ENCODE assay signal across 8 cellular contexts in genomic region chr3:113275876-113276580, GRCh38.
A peak's percentile ranks its signal among the peaks of the same experiment; 100 is the strongest.
DNase-seq lines count a peak whose midpoint lies in the region; ATAC-seq and TF ChIP-seq lines count a peak whose summit lies in the region.

No MANE protein-coding gene starts in this region.

- peak overlapping the region; percentile 33 for H3K9ac ChIP-seq in fibroblast of lung (ENCODE audit: insufficient read depth, low read length)

- peak overlapping the region; percentile 97 for H3K4me2 ChIP-seq in fibroblast of lung (ENCODE audit: extremely low read depth, insufficient read depth, low read length)

- CTCF ChIA-PET in activated naive CD4-positive, alpha-beta T cell treated with anti-CD3 and anti-CD28 coated beads for 36 hours (lab: Charles Lee): interaction anchor here (1.2 kb wide), 1 partner anchor 12 kb away, joined by 9 read pairs; no protein-coding TSS in a partner anchor

- no peaks in the 10 kb centered on the region for H3K9me3 Mint-ChIP-seq in nephron
- no peaks in the 10 kb centered on the region for H3K9me3 Mint-ChIP-seq in activated naive CD4-positive, alpha-beta T cell treated with anti-CD3 and anti-CD28 coated beads for 36 hours

- no peaks in the 10 kb centered on the region for H3K27me3 Mint-ChIP-seq in nephron (ENCODE audit: low read depth)
- no peaks in the 10 kb centered on the region for H3K27me3 Mint-ChIP-seq in activated naive CD4-positive, alpha-beta T cell treated with anti-CD3 and anti-CD28 coated beads for 36 hours (ENCODE audit: low read depth)

- peak overlapping the region; percentile 95 to 100 (median 96) for H3K27ac Mint-ChIP-seq in nephron
- H3K27ac Mint-ChIP-seq in activated naive CD4-positive, alpha-beta T cell treated with anti-CD3 and anti-CD28 coated beads for 36 hours: no peak overlapping the region

- peak; percentile 18 to 35 for TF ChIP-seq CTCF in fibroblast of lung (conservative IDR thresholded peaks at IDR 0.05 in 1 of 2, IDR thresholded peaks at IDR 0.05 in 1 of 2; ENCODE audit: low read depth in 1 of 2, low read length in 2 of 2)
- TF ChIP-seq CTCF in nephron (IDR thresholded peaks at IDR 0.05; ENCODE audit: unreplicated experiment in 3 of 3): peak; percentile 25 to 47 (median 32)

- H3K27ac ChIP-seq in SJSA1 (peak overlapping the region; percentile 60), fibroblast of lung (ENCODE audit: insufficient read depth, low read length) (no peak overlapping the region)

- H2AFZ ChIP-seq in fibroblast of lung (ENCODE audit: low read length): peak overlapping the region; percentile 45

- no peaks in the 10 kb centered on the region for H3K79me2 ChIP-seq in fibroblast of lung (ENCODE audit: control insufficient read depth, insufficient read depth, low read length)

- H4K20me1 ChIP-seq in fibroblast of lung (ENCODE audit: control insufficient read depth, extremely low read depth, insufficient read depth, low read length): no peaks in the 10 kb centered on the region

- peaks cover 85% of the 10 kb centered on the region for H3K36me3 Mint-ChIP-seq in nephron (ENCODE audit: low read depth)
- no peaks in the 10 kb centered on the region for H3K36me3 Mint-ChIP-seq in activated naive CD4-positive, alpha-beta T cell treated with anti-CD3 and anti-CD28 coated beads for 36 hours (ENCODE audit: low read depth)

- peaks cover 65% of the 10 kb centered on the region for H3K4me1 Mint-ChIP-seq in nephron
- H3K4me1 Mint-ChIP-seq in activated naive CD4-positive, alpha-beta T cell treated with anti-CD3 and anti-CD28 coated beads for 36 hours (ENCODE audit: low read depth): peaks cover 6% of the 10 kb centered on the region

- H3K27me3 ChIP-seq in SJSA1 (replicated peaks) (no peaks in the 10 kb centered on the region), fibroblast of lung (ENCODE audit: control insufficient read depth, insufficient read depth, low read length) (no peaks in the 10 kb centered on the region)

- peak; percentile 82 for ATAC-seq in GM19463 (IDR thresholded peaks at IDR 0.05; ENCODE audit: unreplicated experiment)
- ATAC-seq in HG03521 (IDR thresholded peaks at IDR 0.05; ENCODE audit: unreplicated experiment): peak; percentile 76

- DNase-seq in COLO829 (ENCODE audit: low spot score): peak; percentile 93
- DNase-seq in SJSA1 (ENCODE audit: low read depth in 1 of 2, low spot score in 2 of 2): peak; percentile 51 to 55
- peak; percentile 70 to 71 for DNase-seq in fibroblast of lung (ENCODE audit: low read depth in 2 of 2)
- DNase-seq in middle frontal gyrus (ENCODE audit: extremely low spot score, low spot score): no peak
- DNase-seq in activated naive CD4-positive, alpha-beta T cell treated with anti-CD3 and anti-CD28 coated beads for 36 hours: no peak

- H3K4me1 ChIP-seq in SJSA1 (replicated peaks): peaks cover 12% of the 10 kb centered on the region
- peaks cover 6% of the 10 kb centered on the region for H3K4me1 ChIP-seq in fibroblast of lung (ENCODE audit: control insufficient read depth, extremely low read depth, insufficient read depth, low read length)

- no peaks in the 10 kb centered on the region for H3K9me3 ChIP-seq in SJSA1 (replicated peaks)
- no peaks in the 10 kb centered on the region for H3K9me3 ChIP-seq in fibroblast of lung (ENCODE audit: control insufficient read depth, insufficient read depth, low read depth, low read length)

- intact Hi-C loops in activated naive CD4-positive, alpha-beta T cell treated with anti-CD3 and anti-CD28 coated beads for 36 hours (cut with micrococcal nuclease): no loop called here

- H3K36me3 ChIP-seq in SJSA1 (no peaks in the 10 kb centered on the region), fibroblast of lung (ENCODE audit: control insufficient read depth, insufficient read depth, low read length) (no peaks in the 10 kb centered on the region)

- peak overlapping the region; percentile 8 to 39 (median 31) for H3K4me3 Mint-ChIP-seq in nephron
- no peak overlapping the region for H3K4me3 Mint-ChIP-seq in activated naive CD4-positive, alpha-beta T cell treated with anti-CD3 and anti-CD28 coated beads for 36 hours

- H3K4me3 ChIP-seq in SJSA1: peak overlapping the region; percentile 17
- peak overlapping the region; percentile 14 to 53 (median 44) for H3K4me3 ChIP-seq in fibroblast of lung (replicated peaks in 1 of 4; ENCODE audit: control extremely low read depth in 1 of 4, insufficient read depth in 1 of 4, low read depth in 3 of 4, low read length in 4 of 4)

Comparison
In these comparisons a context has a peak if more than half of its experiments do, and no peak if none do; other contexts are left out.
1. DNase-seq: peak in COLO829 (single experiment), SJSA1 (2 of 2) and fibroblast of lung (2 of 2); none in middle frontal gyrus (single experiment) and activated naive CD4-positive, alpha-beta T cell treated with anti-CD3 and anti-CD28 coated beads for 36 hours (single experiment).